In the genomic region with DNA sequence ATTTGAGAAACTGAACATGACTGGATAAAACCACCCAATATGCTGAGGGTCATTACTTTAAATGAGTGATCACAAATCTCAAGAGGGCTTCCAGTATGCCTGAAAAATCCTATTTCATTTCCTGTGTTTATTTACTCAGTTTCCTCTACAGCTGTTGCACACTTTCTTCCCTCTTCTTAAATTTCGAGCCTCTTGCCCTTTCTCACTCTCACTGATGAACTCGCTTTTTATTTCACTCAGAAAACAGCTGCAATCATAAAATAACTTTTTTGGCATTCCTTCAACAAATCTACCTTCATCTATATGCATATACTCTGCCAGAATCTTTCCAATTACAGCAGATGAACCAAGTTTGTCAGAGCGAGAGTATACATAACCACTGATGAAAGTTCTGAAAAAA, we compare ENCODE assay signal across 20 cellular contexts.
"Had no signal": no experiment of that assay in that cellular context is flagged by ENCODE, and none has a peak within 500 bp of the region (broad histone marks: within the 10 kb centered on the region; RNA-seq: fewer than 3 reads in every experiment).

No MANE protein-coding gene starts in this region.

- DNase-seq: MG63, NCI-H1092 treated with DMSO at 0.1 percent for 48 hours, NCI-H1436, NCI-H187, NCI-H2029, NCI-H2081 treated with DMSO at 0.1 percent for 48 hours, NCI-H2171, NCI-H226, NCI-H446, NCI-H510A, NCI-H524 treated with DMSO at 0.1 percent for 48 hours, NCI-H69, NCI-H774, PC-3, SHP77 had no signal

- H3K27ac ChIP-seq: HL-60, RWPE1 had no signal

- H3K36me3 ChIP-seq: MG63 had no signal

- H3K4me3 ChIP-seq: K562, MG63 had no signal

- H3K36me3 Mint-ChIP-seq: IgD-negative memory B cell had no signal

- H3K9me3 ChIP-seq: MG63 had no signal

- ATAC-seq: K562, Panc1, PC-3 had no signal

- H3K4me1 Mint-ChIP-seq: IgD-negative memory B cell had no signal

- H3K4me3 Mint-ChIP-seq: IgD-negative memory B cell had no signal

- H3K9me3 Mint-ChIP-seq: IgD-negative memory B cell had no signal

- H3K27me3 ChIP-seq: MG63 had no signal
